11 cellular contexts compared by ENCODE assay signal in genomic region chr3:179812096-179812382, GRCh38.
DNase-seq lines count a peak whose midpoint lies in the region; ATAC-seq, FAIRE-seq and TF ChIP-seq lines count a peak whose summit lies in the region.
"Had no signal": no experiment of that assay in that cellular context is flagged by ENCODE, and none has a peak within 500 bp of the region (broad histone marks: within the 10 kb centered on the region; RNA-seq: fewer than 3 reads in every experiment).

No MANE protein-coding gene starts in this region.

- H4K20me1 ChIP-seq in Karpas-422 (ENCODE audit: insufficient read depth, low read depth, low read length), result no peaks in the 10 kb centered on the region
- H4K20me1 ChIP-seq: BLaER1 treated with 17β-estradiol and CSF1 and Interleukin-3, amounts not matched to agents 10 nM and 100 nM had no signal

- CTCF ChIA-PET in A549 (lab: Yijun Ruan, JAX), result interaction anchor here (0.7 to 2.1 kb wide), 10 partner anchors 9 to 210 kb away, joined by 3 to 8 read pairs (median 3); no protein-coding TSS in a partner anchor

- no peaks in the 10 kb centered on the region for H3K4me1 ChIP-seq in A549
- H3K4me1 ChIP-seq in Karpas-422 (ENCODE audit: low read length), result peaks cover 11% of the 10 kb centered on the region

- H3K9me2 ChIP-seq in Karpas-422 (replicated peaks; ENCODE audit: insufficient read depth, low read length), result no peaks in the 10 kb centered on the region

- H3K79me2 ChIP-seq in Karpas-422 (ENCODE audit: low read length), result no peaks in the 10 kb centered on the region

- H3K9ac ChIP-seq in Karpas-422 (ENCODE audit: low read length), result no peak overlapping the region
- H3K9ac ChIP-seq: BLaER1 treated with 17β-estradiol and CSF1 and Interleukin-3, amounts not matched to agents 10 nM and 100 nM had no signal

- H3K36me3 ChIP-seq in Karpas-422 (ENCODE audit: insufficient read depth, low read length), result no peaks in the 10 kb centered on the region
- no peaks in the 10 kb centered on the region for H3K36me3 ChIP-seq in brain microvascular endothelial cell (replicated peaks)
- H3K36me3 ChIP-seq: BLaER1 treated with 17β-estradiol and CSF1 and Interleukin-3, amounts not matched to agents 10 nM and 100 nM had no signal

- H3K27me3 ChIP-seq in Karpas-422 (ENCODE audit: low read length) (no peaks in the 10 kb centered on the region), brain microvascular endothelial cell (replicated peaks) (no peaks in the 10 kb centered on the region)
- H3K27me3 ChIP-seq: BLaER1 treated with 17β-estradiol and CSF1 and Interleukin-3, amounts not matched to agents 10 nM and 100 nM had no signal

- no peak for ATAC-seq in A549
- ATAC-seq in GM18505 (IDR thresholded peaks at IDR 0.05; ENCODE audit: unreplicated experiment), result no peak
- no peak for ATAC-seq in omental fat pad (ENCODE audit: low FRiP score)
- ATAC-seq in HG03196 (IDR thresholded peaks at IDR 0.05; ENCODE audit: unreplicated experiment), result no peak

- no peak overlapping the region for H2AFZ ChIP-seq in Karpas-422 (ENCODE audit: low read length)

- TF ChIP-seq CTCF in A549 (IDR thresholded peaks at IDR 0.05) (no peak), brain microvascular endothelial cell (IDR thresholded peaks at IDR 0.05; ENCODE audit: low read depth, low read length, missing control alignments) (no peak), omental fat pad (IDR thresholded peaks at IDR 0.05) (no peak)

- no peak overlapping the region for H3K27ac ChIP-seq in A549
- H3K27ac ChIP-seq in Karpas-422 (ENCODE audit: low read length), result no peak overlapping the region
- peak overlapping the region; percentile 88 for H3K27ac ChIP-seq in brain microvascular endothelial cell
- H3K27ac ChIP-seq: HL-60 had no signal

- in situ Hi-C loops in brain microvascular endothelial cell (cut with HindIII; ENCODE audit: low pct_ligation_motif_present, low sequenced_read_pairs), result no loop called here

- no peak for TF ChIP-seq RAD21 in A549 (conservative IDR thresholded peaks at IDR 0.05 in 1 of 2, IDR thresholded peaks at IDR 0.05 in 1 of 2)

- WGBS in A549 (ENCODE audit: missing lambda C conversion rate), result 34% methylated on average over 3 of the region's 3 CpGs

- H3K9me3 ChIP-seq in A549 (no peaks in the 10 kb centered on the region), Karpas-422 (ENCODE audit: low read length) (no peaks in the 10 kb centered on the region)

- H3K4me3 ChIP-seq in A549 (no peak overlapping the region), Karpas-422 (ENCODE audit: low read length) (no peak overlapping the region), brain microvascular endothelial cell (ENCODE audit: low read depth, low read length) (no peak overlapping the region)
- H3K4me3 ChIP-seq: BLaER1 treated with 17β-estradiol and CSF1 and Interleukin-3, amounts not matched to agents 10 nM and 100 nM had no signal

- POLR2A ChIA-PET in A549 (lab: Yijun Ruan, JAX), result no interaction called here

- peak overlapping the region; percentile 38; the same call in 1 of the 3 replicates for H3K4me2 ChIP-seq in A549
- H3K4me2 ChIP-seq in Karpas-422 (ENCODE audit: low read depth, low read length, poor library complexity, severe bottlenecking), result peak overlapping the region; percentile 17

- TF ChIP-seq POLR2A in A549 (IDR thresholded peaks at IDR 0.05; ENCODE audit: low read length) (no peak), GM18505 (IDR thresholded peaks at IDR 0.05; ENCODE audit: borderline replicate concordance, extremely low read depth, insufficient read depth, insufficient read length) (no peak)

- DNase-seq in A549 (ENCODE audit: low read depth in 1 of 2, low spot score in 1 of 2), result no peak
- DNase-seq in Karpas-422, result no peak
- DNase-seq in brain microvascular endothelial cell, result no peak
- DNase-seq in omental fat pad (ENCODE audit: low spot score), result no peak
- DNase-seq in NCI-H748 (lab: John Stamatoyannopoulos, UW; ENCODE audit: unreplicated experiment), result no peak

- FAIRE-seq in A549 (lab: Jason Lieb, UNC) (no peak), islet of Langerhans (lab: Jason Lieb, UNC) (peak; percentile 36)
- FAIRE-seq: HTR-8/SVneo had no signal

- TF ChIP-seq EP300 in A549 (IDR thresholded peaks at IDR 0.05), result no peak

TF ChIP-seq in A549, 52 proteins besides CTCF, POLR2A, EP300 and RAD21:
- TF ChIP-seq HES2 (IDR thresholded peaks at IDR 0.05) (no peak), HMGXB4 (CRISPR knock-in tag; IDR thresholded peaks at IDR 0.05; ENCODE audit: borderline replicate concordance) (no peak), CBX8 (IDR thresholded peaks at IDR 0.05) (peak; percentile 71; the same call in 1 of the 2 replicates), RNF2 (IDR thresholded peaks at IDR 0.05; ENCODE audit: borderline replicate concordance, low read depth) (peak; percentile 83; the same call in 1 of the 2 replicates), ELK1 (IDR thresholded peaks at IDR 0.05; ENCODE audit: low read depth, low read length) (no peak), SMC3 (IDR thresholded peaks at IDR 0.05) (no peak)
